Comparison of ENCODE assay signal across 8 cellular contexts in genomic region chr7:36151921-36152755, GRCh38. TPM values are rescaled to one million over a fixed set of nuclear protein-coding genes. Genes with fewer than 3 reads are reported as not detected.
DNase-seq lines count a peak whose midpoint lies in the region; ATAC-seq, FAIRE-seq and TF ChIP-seq lines count a peak whose summit lies in the region.

No MANE protein-coding gene starts in this region.

- H3K27me3 Mint-ChIP-seq in T-cell, result no peaks in the 10 kb centered on the region

- POLR2A ChIA-PET in T-cell (lab: Charles Lee), result no interaction called here

- no peaks in the 10 kb centered on the region for H3K27me3 ChIP-seq in skeletal muscle satellite cell (ENCODE audit: control insufficient read depth, insufficient read depth, low read length)

- peaks cover 5% of the 10 kb centered on the region for H3K36me3 Mint-ChIP-seq in T-cell

- no peaks in the 10 kb centered on the region for H3K9me3 Mint-ChIP-seq in T-cell

- H3K9me3 ChIP-seq in skeletal muscle satellite cell (replicated peaks; ENCODE audit: low read length), result no peaks in the 10 kb centered on the region

- H3K36me3 ChIP-seq in skeletal muscle satellite cell (ENCODE audit: insufficient read depth, low read length), result no peaks in the 10 kb centered on the region

- H3K4me3 ChIP-seq in skeletal muscle satellite cell (ENCODE audit: low read length), result peak overlapping the region; percentile 78

- CTCF ChIA-PET in T-cell (lab: Charles Lee), result no interaction called here

- H3K4me2 ChIP-seq in skeletal muscle satellite cell (ENCODE audit: low read length), result peak overlapping the region; percentile 79

- H3K4me1 Mint-ChIP-seq in T-cell, result peaks cover 24 to 40% (median 34%) of the 10 kb centered on the region in 3 donors

- H3K4me1 ChIP-seq in skeletal muscle satellite cell (ENCODE audit: control insufficient read depth, insufficient read depth, low read length), result peaks cover 20% of the 10 kb centered on the region

- peak overlapping the region; percentile 49 to 68 for H3K27ac Mint-ChIP-seq in T-cell

- H3K9ac ChIP-seq in skeletal muscle satellite cell (ENCODE audit: low read depth, low read length), result peak overlapping the region; percentile 71

- H3K4me3 Mint-ChIP-seq in T-cell, result peak overlapping the region; percentile 67 to 81 (median 77)

- no peak for ATAC-seq in T-cell (replicated peaks in 1 of 4)
- no peak for ATAC-seq in left cardiac atrium
- no peak for ATAC-seq in GM19463 (IDR thresholded peaks at IDR 0.05; ENCODE audit: unreplicated experiment)

- no peak for FAIRE-seq in H54 (lab: Jason Lieb, UNC)

- intact Hi-C loops in left cardiac atrium (cut with DNase I), result loop anchor here in 1 of 2 donors (10.0 kb wide), 2 partner anchors 117 to 133 kb away; no protein-coding TSS in a partner anchor

- peak; percentile 63 for TF ChIP-seq POLR2A in H54 (IDR thresholded peaks at IDR 0.05; ENCODE audit: low read depth, low read length)

- DNase-seq in H54 (ENCODE audit: insufficient read length, low spot score), result no peak
- DNase-seq in T-cell, result no peak
- peak; percentile 23 for DNase-seq in left cardiac atrium
- DNase-seq in HK-2 (ENCODE audit: unreplicated experiment), result no peak
- no peak for DNase-seq in SW480 (ENCODE audit: low spot score)
- DNase-seq in NCI-H2081 (lab: John Stamatoyannopoulos, UW), result no peak

RNA-seq across cellular contexts. Expression of gene EEPD1, which starts 0.9 kb away (rescaled TPM):
- total RNA-seq in T-cell (10 to 100 TPM in 1 of 5 donors, 1 to 10 TPM in 4; 2.7 to 16.2 (median 4.2) TPM), left cardiac atrium (10 to 100 TPM in 1 of 2 donors, 1 to 10 TPM in 1; 5.2 to 10.8 TPM)
- 1.3 and 1.5 TPM in 2 replicates for total RNA-seq in skeletal muscle satellite cell (2012; rRNA removed)
